Comparison of ENCODE assay signal across 22 cellular contexts in the genomic region with DNA sequence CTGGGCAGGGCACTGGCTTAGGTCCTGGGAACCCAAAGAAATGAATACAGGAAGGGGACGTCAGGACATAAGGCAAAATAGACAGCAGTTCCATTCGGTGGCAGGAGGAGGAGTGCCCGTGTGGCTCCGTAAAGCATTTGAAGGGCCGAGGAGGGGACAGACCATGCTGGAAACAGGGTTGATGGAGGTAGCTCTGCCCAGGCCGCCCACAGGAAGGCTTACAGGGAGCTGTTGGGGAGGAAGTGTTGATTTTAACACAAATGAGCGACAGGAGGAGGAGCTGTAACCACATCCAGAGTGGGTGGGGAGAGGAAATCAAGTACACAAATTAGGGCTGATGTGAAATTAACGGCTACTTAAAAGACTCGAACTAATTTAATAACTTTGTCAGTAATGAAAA. TPM values are rescaled to one million over a fixed set of nuclear protein-coding genes. Genes with fewer than 3 reads are reported as not detected.
"Had no signal": no experiment of that assay in that cellular context is flagged by ENCODE, and none has a peak within 500 bp of the region (broad histone marks: within the 10 kb centered on the region; RNA-seq: fewer than 3 reads in every experiment).

No MANE protein-coding gene starts in this region.

- H3K4me1 ChIP-seq: gastrocnemius medialis, right lobe of liver, testis had no signal

- H3K4me3 ChIP-seq: coronary artery, gastrocnemius medialis, ovary, right lobe of liver, smooth muscle cell, testis had no signal

- H3K36me3 ChIP-seq: gastrocnemius medialis, ovary, right lobe of liver had no signal

- H3K27me3 Mint-ChIP-seq: activated CD4-positive, alpha-beta T cell treated with anti-CD3 and anti-CD28 coated beads, Interleukin-2, amount 10 ng/mL, durations not matched to agents 24 days and 14 days had no signal

- H3K4me2 ChIP-seq: SK-N-SH, smooth muscle cell had no signal

- H3K9ac ChIP-seq: SK-N-SH had no signal

- DNase-seq: activated CD4-positive, alpha-beta T cell treated with anti-CD3 and anti-CD28 coated beads, Interleukin-2, amount 10 ng/mL, durations not matched to agents 24 days and 14 days; activated CD8-positive, alpha-beta memory T cell treated with anti-CD3 and anti-CD28 coated beads, Interleukin-2, amount 50 U/mL, for 48 hours; activated gamma-delta T cell; amniotic stem cell; caudate nucleus; gastrocnemius medialis; kidney; midbrain; ovary; SK-N-SH; stimulated activated CD4-positive, alpha-beta T cell treated with anti-CD3 and anti-CD28 coated beads, Interleukin-4, amount 100 ng/mL, for 1 hour; T-helper 9 cell; testis had no signal

- H3K36me3 Mint-ChIP-seq: activated naive CD4-positive, alpha-beta T cell treated with anti-CD3 and anti-CD28 coated beads, Interleukin-2, amount 50 U/mL, for 72 hours; type B pancreatic cell had no signal

- H3K27me3 ChIP-seq: ovary, right lobe of liver, testis had no signal

- H3K9me3 ChIP-seq: gastrocnemius medialis, ovary, right lobe of liver, SK-N-SH, testis had no signal

- ATAC-seq: activated naive CD4-positive, alpha-beta T cell treated with anti-CD3 and anti-CD28 coated beads, Interleukin-2, amount 50 U/mL, for 72 hours; esophagus mucosa; gastrocnemius medialis; left lobe of liver; right lobe of liver had no signal

- H3K27ac Mint-ChIP-seq: activated CD4-positive, alpha-beta T cell treated with anti-CD3 and anti-CD28 coated beads, Interleukin-2, amount 10 ng/mL, durations not matched to agents 24 days and 14 days; activated naive CD4-positive, alpha-beta T cell treated with anti-CD3 and anti-CD28 coated beads, Interleukin-2, amount 50 U/mL, for 72 hours; type B pancreatic cell had no signal

- H3K27ac ChIP-seq: coronary artery, gastrocnemius medialis, ovary, right lobe of liver, testis had no signal

- H3K4me3 Mint-ChIP-seq: activated CD4-positive, alpha-beta T cell treated with anti-CD3 and anti-CD28 coated beads, Interleukin-2, amount 10 ng/mL, durations not matched to agents 24 days and 14 days; type B pancreatic cell had no signal

RNA-seq across cellular contexts. Expression of a gene that starts 54.6 kb away (rescaled TPM):
- total RNA-seq: activated CD4-positive, alpha-beta T cell treated with anti-CD3 and anti-CD28 coated beads, Interleukin-2, amount 10 ng/mL, durations not matched to agents 24 days and 14 days; activated naive CD4-positive, alpha-beta T cell treated with anti-CD3 and anti-CD28 coated beads, Interleukin-2, amount 50 U/mL, for 72 hours; gastrocnemius medialis; kidney; left lobe of liver; lung microvascular endothelial cell; pulmonary artery endothelial cell; right lobe of liver; smooth muscle cell had no signal
